Comparison of ENCODE assay signal across 22 cellular contexts in the genomic region with DNA sequence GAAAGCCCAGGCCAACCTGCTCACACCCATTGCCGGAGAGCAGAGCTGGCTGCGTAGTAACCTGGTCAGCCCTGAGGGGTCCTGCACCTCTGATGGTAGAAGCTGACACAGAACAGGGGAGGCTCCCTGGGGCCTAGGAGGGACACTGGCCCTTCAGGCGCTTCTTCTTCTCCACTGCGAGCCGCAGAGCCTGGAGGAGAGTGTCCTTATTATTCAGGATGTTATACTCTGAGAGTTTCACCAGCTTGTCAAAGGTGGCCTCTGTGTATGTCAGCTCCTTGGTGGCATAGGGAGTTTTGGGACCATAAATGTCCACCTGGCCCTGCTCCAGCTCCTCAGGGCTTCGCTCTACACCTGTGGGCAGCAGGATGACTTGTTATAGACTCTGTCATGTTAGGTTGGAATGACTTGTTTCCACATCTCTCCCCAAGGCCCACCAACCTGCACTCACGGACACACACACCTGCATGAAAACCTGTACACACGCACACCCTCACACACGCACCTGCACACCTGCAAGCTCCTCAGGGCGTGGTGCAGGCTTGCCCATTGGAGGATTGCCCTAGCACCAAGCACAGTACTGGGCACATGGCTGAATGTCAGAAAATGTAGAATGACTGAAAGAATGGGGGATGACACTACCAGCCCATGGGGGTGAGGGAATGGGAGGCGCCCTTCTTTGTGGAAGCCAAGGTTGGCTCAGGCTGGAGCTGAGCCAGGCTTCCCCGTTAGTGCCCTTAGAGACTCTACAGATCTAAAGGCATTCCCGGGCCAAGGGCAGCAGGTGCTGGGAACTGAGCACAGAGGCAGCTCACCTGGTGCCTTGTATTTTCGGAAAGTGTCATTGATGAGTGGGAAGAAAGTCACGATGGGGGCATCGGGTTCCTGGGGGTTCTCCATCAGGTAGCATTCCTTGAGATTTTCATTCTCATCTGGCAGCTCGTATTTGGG. TPM values are rescaled to one million over a fixed set of nuclear protein-coding genes. Genes with fewer than 3 reads are reported as not detected.
"Had no signal": no experiment of that assay in that cellular context is flagged by ENCODE, and none has a peak within 500 bp of the region (broad histone marks: within the 10 kb centered on the region; RNA-seq: fewer than 3 reads in every experiment).

No MANE protein-coding gene starts in this region.

- H3K9me3 ChIP-seq: breast epithelium, mucosa of descending colon, SJCRH30 had no signal

- ATAC-seq: activated naive CD8-positive, alpha-beta T cell treated with anti-CD3 and anti-CD28 coated beads, Interleukin-2, amount 50 U/mL, for 24 hours; esophagus mucosa; left lobe of liver; mucosa of descending colon; naive thymus-derived CD4-positive, alpha-beta T cell had no signal

- H3K36me3 ChIP-seq: breast epithelium, SJCRH30 had no signal

- DNase-seq: activated CD4-positive, alpha-beta T cell treated with anti-CD3 and anti-CD28 coated beads, Interleukin-2, amount 10 ng/mL, durations not matched to agents 7 days and 5 days; activated CD4-positive, CD25-positive, alpha-beta regulatory T cell; activated naive CD8-positive, alpha-beta T cell treated with anti-CD3 and anti-CD28 coated beads, Interleukin-2, amount 50 U/mL, for 24 hours; mucosa of descending colon; naive thymus-derived CD4-positive, alpha-beta T cell; retina; SJCRH30; stimulated activated CD4-positive, alpha-beta T cell treated with anti-CD3 and anti-CD28 coated beads, Interleukin-4, amount 100 ng/mL, for 24 hours; stimulated activated naive CD4-positive, alpha-beta T cell treated with Interleukin-2 at 50 U/mL for 16 hours had no signal

- H3K4me2 ChIP-seq: hepatocyte had no signal

- H3K4me1 ChIP-seq: breast epithelium had no signal

- H2AFZ ChIP-seq: hepatocyte, parathyroid adenoma had no signal

- H3K27ac ChIP-seq: breast epithelium, dorsolateral prefrontal cortex, hepatocyte, parathyroid adenoma, SJCRH30, skin epidermis had no signal

- FAIRE-seq: endometrium, keratinocyte had no signal

- H3K79me2 ChIP-seq: hepatocyte, parathyroid adenoma had no signal

- H3K4me3 ChIP-seq: breast epithelium, dorsolateral prefrontal cortex, hepatocyte, mucosa of descending colon, SJCRH30, skin epidermis had no signal

- H3K9ac ChIP-seq: parathyroid adenoma had no signal

- H3K27me3 ChIP-seq: breast epithelium, hepatocyte, SJCRH30 had no signal

RNA-seq across cellular contexts. Expression of a gene that starts 36.9 kb away (rescaled TPM):
- total RNA-seq: activated CD4-positive, alpha-beta T cell treated with anti-CD3 and anti-CD28 coated beads, Interleukin-2, amount 10 ng/mL, durations not matched to agents 7 days and 5 days; aorta; breast epithelium; chondrocyte; left lobe of liver; naive thymus-derived CD4-positive, alpha-beta T cell; SJCRH30; temporal lobe; urinary bladder had no signal
- polyA plus RNA-seq: aorta; naive thymus-derived CD4-positive, alpha-beta T cell had no signal
